In the genomic region with DNA sequence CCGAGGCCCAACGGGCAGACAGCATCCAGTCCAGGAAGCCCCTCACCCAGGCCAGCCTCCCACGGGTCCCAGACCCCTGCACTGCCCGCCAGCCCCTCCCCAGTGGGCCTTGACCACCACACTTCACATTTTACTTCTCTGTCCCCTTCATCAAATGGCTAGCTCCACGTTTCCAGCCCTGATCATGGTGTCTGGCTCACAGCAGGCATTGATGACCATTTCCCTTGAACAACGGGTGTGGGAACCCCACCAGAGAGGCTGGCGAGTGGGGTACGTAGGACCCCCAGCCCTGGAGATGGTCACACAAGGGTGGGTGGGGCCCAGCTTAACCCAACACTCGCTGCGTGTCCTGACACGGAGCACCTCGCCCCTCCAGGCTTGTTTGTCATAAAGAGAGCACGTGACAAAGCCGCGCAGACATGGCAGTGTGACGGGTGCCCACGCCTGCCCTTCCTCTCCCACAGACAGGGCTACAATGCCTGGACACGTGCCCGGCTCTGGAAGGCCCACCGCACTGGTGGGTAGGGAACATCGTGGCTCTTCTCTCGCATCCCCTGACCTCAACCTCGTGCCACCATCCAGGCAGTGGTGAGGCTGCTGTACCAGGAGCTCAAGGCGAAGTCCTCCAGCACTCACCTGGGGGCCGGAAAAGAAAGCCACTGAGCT, we compare ENCODE assay signal across 18 cellular contexts.
A peak's percentile ranks its signal among the peaks of the same experiment; 100 is the strongest.
DNase-seq lines count a peak whose midpoint lies in the region; ATAC-seq, FAIRE-seq and TF ChIP-seq lines count a peak whose summit lies in the region.
"Had no signal": no experiment of that assay in that cellular context is flagged by ENCODE, and none has a peak within 500 bp of the region (broad histone marks: within the 10 kb centered on the region; RNA-seq: fewer than 3 reads in every experiment).

No MANE protein-coding gene starts in this region.

- H3K4me3 ChIP-seq in H1 (ENCODE audit: extremely low read depth in 1 of 4, insufficient read depth in 2 of 4, low read depth in 3 of 4, low read length in 4 of 4) (no peak overlapping the region), mucosa of descending colon (no peak overlapping the region), aorta (ENCODE audit: low read length in 2 of 2) (no peak overlapping the region)

- no peak overlapping the region for H2BK12ac ChIP-seq in H1 (ENCODE audit: low read depth, low read length)

- H4K91ac ChIP-seq in H1 (replicated peaks; ENCODE audit: insufficient read length, low read length), result no peak overlapping the region

- H3K36me3 ChIP-seq in H1 (ENCODE audit: control insufficient read depth in 2 of 4, insufficient read depth in 4 of 4, low read length in 3 of 4) (no peaks in the 10 kb centered on the region), mucosa of descending colon (ENCODE audit: low read depth) (no peaks in the 10 kb centered on the region), aorta (ENCODE audit: control insufficient read depth in 1 of 2, insufficient read depth in 2 of 2, low read length in 1 of 2) (no peaks in the 10 kb centered on the region)

- H3K4me1 ChIP-seq in H1 (replicated peaks in 1 of 4; ENCODE audit: control insufficient read depth in 3 of 4, insufficient read depth in 4 of 4, low read length in 3 of 4), result no peaks in the 10 kb centered on the region
- H3K4me1 ChIP-seq in mucosa of descending colon (ENCODE audit: low read depth), result no peaks in the 10 kb centered on the region
- no peaks in the 10 kb centered on the region for H3K4me1 ChIP-seq in aorta (ENCODE audit: control insufficient read depth in 1 of 2, insufficient read depth in 2 of 2, low read length in 2 of 2)

- no peak for TF ChIP-seq POLR2A in H1 (IDR thresholded peaks at IDR 0.05; ENCODE audit: control extremely low read depth in 1 of 2, low read depth in 2 of 2, low read length in 2 of 2)

- H2BK5ac ChIP-seq in H1 (ENCODE audit: low read depth, low read length), result peak overlapping the region; percentile 60; the same call in 1 of the 2 replicates

- H4K20me1 ChIP-seq in H1 (replicated peaks in 1 of 2; ENCODE audit: control insufficient read depth in 1 of 2, insufficient read depth in 2 of 2, low read length in 2 of 2), result peaks cover 3 to 7% of the 10 kb centered on the region in 2 experiments

- H3K27ac ChIP-seq in H1 (ENCODE audit: low read depth, low read length) (no peak overlapping the region), aorta (ENCODE audit: low read depth in 1 of 2, low read length in 2 of 2) (no peak overlapping the region)
- H3K27ac ChIP-seq: KMS-11 had no signal

- no peak overlapping the region for H4K8ac ChIP-seq in H1 (ENCODE audit: extremely low read depth, insufficient read depth, low read length)

- peaks cover 27 to 47% (median 39%) of the 10 kb centered on the region in 3 donors for H3K27me3 Mint-ChIP-seq in immature natural killer cell (ENCODE audit: low read depth in 3 of 3)
- H3K27me3 Mint-ChIP-seq: B cell; CD4-positive, CD25-positive, alpha-beta regulatory T cell had no signal

- H3K9me3 Mint-ChIP-seq in immature natural killer cell, result peaks cover 9 to 20% (median 12%) of the 10 kb centered on the region in 6 donors

- no peaks in the 10 kb centered on the region for H3K79me2 ChIP-seq in H1 (ENCODE audit: control insufficient read depth in 1 of 2, insufficient read depth in 2 of 2, low read length in 2 of 2)

- H2BK20ac ChIP-seq in H1 (ENCODE audit: low read length), result no peak overlapping the region

- no peak overlapping the region for H2AK5ac ChIP-seq in H1 (ENCODE audit: low read depth, low read length)

- H3K23me2 ChIP-seq in H1 (ENCODE audit: low read depth, low read length), result no peaks in the 10 kb centered on the region

- POLR2A ChIA-PET in H1 (lab: Charles Lee; ENCODE audit: partially characterized antibody), result interaction anchor here (1.2 kb wide), 1 partner anchor 83 kb away, joined by 3 read pairs; no protein-coding TSS in a partner anchor

- H2BK120ac ChIP-seq in H1 (replicated peaks; ENCODE audit: low read depth, low read length), result no peak overlapping the region

- 85% methylated on average over 25 of the region's 25 CpGs; no CpG with 5 or more reads in 1 of the 2 experiments for WGBS in H1 (ENCODE audit: extremely low coverage in 1 of 2, insufficient coverage in 1 of 2, insufficient read length in 1 of 2, insufficient replicate concordance in 2 of 2, low coverage in 1 of 2, low lambda C conversion rate in 2 of 2, missing lambda C conversion rate in 1 of 2), 2 experiments
- WGBS in aorta, 2 donors, result 94 to 96% methylated on average over 25 of the region's 25 CpGs

- H3K36me3 Mint-ChIP-seq in immature natural killer cell, result peaks cover 12 to 30% (median 20%) of the 10 kb centered on the region in 3 donors

- intact Hi-C loops in Right ventricle myocardium superior (cut with DNase I) (no loop called here), Right ventricle myocardium inferior (cut with DNase I) (loop anchor here (5.0 kb wide), 1 partner anchor 42 kb away; no protein-coding TSS in a partner anchor), mucosa of descending colon (cut with DNase I, micrococcal nuclease) (no loop called here), aorta (cut with DNase I) (no loop called here)

- peaks cover 32 to 45% of the 10 kb centered on the region in 2 donors for H3K4me1 Mint-ChIP-seq in immature natural killer cell

- DNase-seq in Right ventricle myocardium superior (peak; percentile 33), Right ventricle myocardium inferior (ENCODE audit: missing footprints) (no peak), H1 (ENCODE audit: low read depth in 1 of 2, low spot score in 2 of 2) (no peak), mucosa of descending colon (peak in 2 of 3 donors; percentile 14 to 23), aorta (peak; percentile 40 to 70), middle frontal gyrus (ENCODE audit: extremely low spot score, low spot score) (no peak), immature natural killer cell (no peak)
- DNase-seq: CD4-positive, CD25-positive, alpha-beta regulatory T cell; GF-D8; HCEC 1CT; MV-4-11; NCI-H1694 treated with DMSO at 0.1 percent for 48 hours; NCI-H345; NCI-H524 treated with DMSO at 0.1 percent for 48 hours; PC-3; RPMI8226 had no signal

- TF ChIP-seq RAD21 in H1 (IDR thresholded peaks at IDR 0.05 in 1 of 2, conservative IDR thresholded peaks at IDR 0.05 in 1 of 2; ENCODE audit: low read depth in 2 of 2, low read length in 2 of 2), result no peak

- H3K9ac ChIP-seq in H1 (replicated peaks in 1 of 4; ENCODE audit: extremely low read depth in 1 of 4, low read depth in 3 of 4, low read length in 3 of 4), result no peak overlapping the region
- H3K9ac ChIP-seq: KMS-11 had no signal

- no peak overlapping the region for H3K27ac Mint-ChIP-seq in immature natural killer cell
- H3K27ac Mint-ChIP-seq: B cell had no signal

- no peak overlapping the region for H3K4ac ChIP-seq in H1 (replicated peaks; ENCODE audit: insufficient read length, low read depth, low read length)

- no peak overlapping the region for H2BK15ac ChIP-seq in H1 (ENCODE audit: low read length)

- no peak overlapping the region for H3K4me3 Mint-ChIP-seq in immature natural killer cell
- H3K4me3 Mint-ChIP-seq: B cell had no signal

- ATAC-seq in Right ventricle myocardium superior (ENCODE audit: poor library complexity) (no peak), Right ventricle myocardium inferior (no peak), mucosa of descending colon (no peak), aorta (ENCODE audit: low FRiP score) (no peak)
- ATAC-seq: PC-3 had no signal

- H2AFZ ChIP-seq in H1 (ENCODE audit: low read length), result no peak overlapping the region

- no peaks in the 10 kb centered on the region for H3K79me1 ChIP-seq in H1 (ENCODE audit: low read depth, low read length)

- H4K5ac ChIP-seq in H1 (ENCODE audit: insufficient read length, low read depth, low read length), result no peak overlapping the region

- no peak overlapping the region for H3K4me2 ChIP-seq in H1 (ENCODE audit: insufficient read depth in 1 of 2, low read depth in 2 of 2, low read length in 2 of 2)
- H3K4me2 ChIP-seq: KMS-11 had no signal

- no peak overlapping the region for H3K56ac ChIP-seq in H1 (replicated peaks; ENCODE audit: insufficient read length, low read depth, low read length)

- H3K14ac ChIP-seq in H1 (ENCODE audit: insufficient read length), result no peak overlapping the region

- H3K23ac ChIP-seq in H1 (ENCODE audit: insufficient read length), result no peak overlapping the region

- no peak for TF ChIP-seq EP300 in H1 (IDR thresholded peaks at IDR 0.05; ENCODE audit: borderline replicate concordance in 1 of 2, low read depth in 2 of 2, low read length in 2 of 2)

- CTCF ChIA-PET in H1 (lab: Charles Lee; ENCODE audit: partially characterized antibody), result interaction anchor here (1.5 kb wide), 2 partner anchors 11 to 23 kb away, joined by 3 to 4 read pairs; no protein-coding TSS in a partner anchor

- FAIRE-seq in H1 (lab: Jason Lieb, UNC), result no peak

- TF ChIP-seq CTCF in H1 (IDR thresholded peaks at IDR 0.05; ENCODE audit: control extremely low read depth in 1 of 3, insufficient read depth in 1 of 3, low read depth in 1 of 3, low read length in 3 of 3) (no peak), mucosa of descending colon (IDR thresholded peaks at IDR 0.05) (no peak)

- no peak overlapping the region for H3K18ac ChIP-seq in H1 (ENCODE audit: extremely low read depth, low read length)

- no peaks in the 10 kb centered on the region for H3K27me3 ChIP-seq in H1 (replicated peaks in 1 of 4; ENCODE audit: control insufficient read depth in 3 of 4, extremely low read depth in 1 of 4, insufficient read depth in 3 of 4, low read length in 3 of 4)
- H3K27me3 ChIP-seq in aorta (ENCODE audit: control insufficient read depth in 1 of 2, insufficient read depth in 2 of 2, low read length in 1 of 2), result no peaks in the 10 kb centered on the region

- H3K9me3 ChIP-seq in H1 (ENCODE audit: insufficient read depth in 2 of 2, low read depth in 1 of 2, low read length in 1 of 2) (no peaks in the 10 kb centered on the region), mucosa of descending colon (no peaks in the 10 kb centered on the region), aorta (ENCODE audit: control insufficient read depth, low read length) (no peaks in the 10 kb centered on the region)

TF ChIP-seq in H1, 55 proteins besides CTCF, POLR2A, EP300 and RAD21:
- no peak for TF ChIP-seq JUND (IDR thresholded peaks at IDR 0.05; ENCODE audit: low read length)
- TF ChIP-seq CTBP2 (IDR thresholded peaks at IDR 0.05; ENCODE audit: borderline replicate concordance, insufficient read depth, insufficient read length, low read length), result no peak
- TF ChIP-seq JUN (IDR thresholded peaks at IDR 0.05; ENCODE audit: low read depth, low read length), result no peak
- no peak for TF ChIP-seq NRF1 (IDR thresholded peaks at IDR 0.05; ENCODE audit: low read depth, low read length)
- no peak for TF ChIP-seq CEBPB (IDR thresholded peaks at IDR 0.05; ENCODE audit: low read depth, low read length)
- TF ChIP-seq POU5F1 (IDR thresholded peaks at IDR 0.05; ENCODE audit: low read depth, low read length), result no peak
- TF ChIP-seq RXRA (IDR thresholded peaks at IDR 0.05; ENCODE audit: insufficient read depth, low read depth, low read length), result no peak
- TF ChIP-seq NANOG (IDR thresholded peaks at IDR 0.05; ENCODE audit: insufficient read depth, low read depth, low read length, poor library complexity, severe bottlenecking), result no peak

Comparison
In these comparisons a context has a peak if more than half of its experiments do, and no peak if none do; other contexts are left out.
1. DNase-seq: peak in Right ventricle myocardium superior (single experiment), mucosa of descending colon (2 of 3) and aorta (2 of 2); none in Right ventricle myocardium inferior (single experiment), H1 (0 of 2), middle frontal gyrus (single experiment) and immature natural killer cell (0 of 3).